In the genomic region with DNA sequence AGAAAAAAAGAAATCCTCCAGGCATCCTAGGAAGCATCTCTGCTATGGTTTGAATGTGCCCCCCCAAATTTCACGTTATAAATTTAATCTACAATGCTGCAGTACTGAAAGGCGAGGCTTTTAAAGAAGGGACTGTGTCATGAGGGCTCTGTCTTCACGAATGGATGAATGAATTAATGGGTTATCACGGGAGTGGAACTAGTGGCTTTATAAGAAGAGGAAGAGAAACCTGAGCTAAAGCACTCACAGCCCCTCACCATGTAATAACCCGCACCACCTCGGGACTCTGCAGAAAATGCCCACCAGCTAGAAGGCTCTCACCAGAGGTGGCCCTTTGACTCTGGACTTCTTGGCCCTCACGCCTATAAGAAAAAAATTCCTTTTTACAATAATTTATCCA, we compare ENCODE assay signal across 2 cellular contexts.
TF ChIP-seq lines count a peak whose summit lies in the region.

No MANE protein-coding gene starts in this region.

TF ChIP-seq in GM23338, 12 proteins besides CTCF, POLR2A, EP300 and RAD21 (continues in another document):
- no peak for TF ChIP-seq ZNF331 (CRISPR knock-in tag; IDR thresholded peaks at IDR 0.05; ENCODE audit: low read depth)
- TF ChIP-seq, protein P1, sequence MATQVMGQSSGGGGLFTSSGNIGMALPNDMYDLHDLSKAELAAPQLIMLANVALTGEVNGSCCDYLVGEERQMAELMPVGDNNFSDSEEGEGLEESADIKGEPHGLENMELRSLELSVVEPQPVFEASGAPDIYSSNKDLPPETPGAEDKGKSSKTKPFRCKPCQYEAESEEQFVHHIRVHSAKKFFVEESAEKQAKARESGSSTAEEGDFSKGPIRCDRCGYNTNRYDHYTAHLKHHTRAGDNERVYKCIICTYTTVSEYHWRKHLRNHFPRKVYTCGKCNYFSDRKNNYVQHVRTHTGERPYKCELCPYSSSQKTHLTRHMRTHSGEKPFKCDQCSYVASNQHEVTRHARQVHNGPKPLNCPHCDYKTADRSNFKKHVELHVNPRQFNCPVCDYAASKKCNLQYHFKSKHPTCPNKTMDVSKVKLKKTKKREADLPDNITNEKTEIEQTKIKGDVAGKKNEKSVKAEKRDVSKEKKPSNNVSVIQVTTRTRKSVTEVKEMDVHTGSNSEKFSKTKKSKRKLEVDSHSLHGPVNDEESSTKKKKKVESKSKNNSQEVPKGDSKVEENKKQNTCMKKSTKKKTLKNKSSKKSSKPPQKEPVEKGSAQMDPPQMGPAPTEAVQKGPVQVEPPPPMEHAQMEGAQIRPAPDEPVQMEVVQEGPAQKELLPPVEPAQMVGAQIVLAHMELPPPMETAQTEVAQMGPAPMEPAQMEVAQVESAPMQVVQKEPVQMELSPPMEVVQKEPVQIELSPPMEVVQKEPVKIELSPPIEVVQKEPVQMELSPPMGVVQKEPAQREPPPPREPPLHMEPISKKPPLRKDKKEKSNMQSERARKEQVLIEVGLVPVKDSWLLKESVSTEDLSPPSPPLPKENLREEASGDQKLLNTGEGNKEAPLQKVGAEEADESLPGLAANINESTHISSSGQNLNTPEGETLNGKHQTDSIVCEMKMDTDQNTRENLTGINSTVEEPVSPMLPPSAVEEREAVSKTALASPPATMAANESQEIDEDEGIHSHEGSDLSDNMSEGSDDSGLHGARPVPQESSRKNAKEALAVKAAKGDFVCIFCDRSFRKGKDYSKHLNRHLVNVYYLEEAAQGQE (IDR thresholded peaks at IDR 0.05; ENCODE audit: unreplicated experiment) = no peak
- TF ChIP-seq EZH2 (IDR thresholded peaks at IDR 0.05; ENCODE audit: low read depth, unreplicated experiment) = no peak
- no peak for TF ChIP-seq CREB1 (CRISPR knock-in tag; IDR thresholded peaks at IDR 0.05; ENCODE audit: low read depth)
- TF ChIP-seq JUNB (IDR thresholded peaks at IDR 0.05; ENCODE audit: unreplicated experiment) = no peak
- no peak for TF ChIP-seq NANOG (IDR thresholded peaks at IDR 0.05; ENCODE audit: borderline replicate concordance)
- TF ChIP-seq ZNF462 (CRISPR knock-in tag; IDR thresholded peaks at IDR 0.05) = no peak
- no peak for TF ChIP-seq STAT1 (IDR thresholded peaks at IDR 0.05; ENCODE audit: unreplicated experiment)
- TF ChIP-seq POLR2AphosphoS5 (IDR thresholded peaks at IDR 0.05; ENCODE audit: low read depth) = no peak
- TF ChIP-seq, protein P2, sequence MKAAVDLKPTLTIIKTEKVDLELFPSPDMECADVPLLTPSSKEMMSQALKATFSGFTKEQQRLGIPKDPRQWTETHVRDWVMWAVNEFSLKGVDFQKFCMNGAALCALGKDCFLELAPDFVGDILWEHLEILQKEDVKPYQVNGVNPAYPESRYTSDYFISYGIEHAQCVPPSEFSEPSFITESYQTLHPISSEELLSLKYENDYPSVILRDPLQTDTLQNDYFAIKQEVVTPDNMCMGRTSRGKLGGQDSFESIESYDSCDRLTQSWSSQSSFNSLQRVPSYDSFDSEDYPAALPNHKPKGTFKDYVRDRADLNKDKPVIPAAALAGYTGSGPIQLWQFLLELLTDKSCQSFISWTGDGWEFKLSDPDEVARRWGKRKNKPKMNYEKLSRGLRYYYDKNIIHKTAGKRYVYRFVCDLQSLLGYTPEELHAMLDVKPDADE (IDR thresholded peaks at IDR 0.05) = no peak

TF ChIP-seq in GM12878, 131 proteins besides CTCF, POLR2A, EP300 and RAD21 (continues in another document):
- TF ChIP-seq HDGF (IDR thresholded peaks at IDR 0.05) (no peak), TCF3 (IDR thresholded peaks at IDR 0.05; ENCODE audit: borderline replicate concordance, insufficient read depth, low read depth, low read length) (no peak), POLR2AphosphoS5 (IDR thresholded peaks at IDR 0.05; ENCODE audit: low read length) (no peak), BHLHE40 (IDR thresholded peaks at IDR 0.05; ENCODE audit: borderline replicate concordance in 1 of 2, low read depth in 2 of 2, low read length in 1 of 2) (peak; percentile 50 to 82; a peak in 3 of 4 replicates), PRDM15 (CRISPR knock-in tag; IDR thresholded peaks at IDR 0.05) (no peak), RBBP5 (conservative IDR thresholded peaks at IDR 0.05) (no peak), FOXK2 (IDR thresholded peaks at IDR 0.05) (no peak), E4F1 (IDR thresholded peaks at IDR 0.05; ENCODE audit: borderline replicate concordance, partially characterized antibody) (no peak), ZSCAN29 (IDR thresholded peaks at IDR 0.05) (no peak), SIX5 (IDR thresholded peaks at IDR 0.05; ENCODE audit: low read depth, low read length, severe bottlenecking) (peak; percentile 0), WRNIP1 (IDR thresholded peaks at IDR 0.05; ENCODE audit: borderline replicate concordance, low read depth, low read length) (no peak), NFXL1 (IDR thresholded peaks at IDR 0.05; ENCODE audit: borderline replicate concordance) (no peak), SREBF1 (IDR thresholded peaks at IDR 0.05; ENCODE audit: low read length) (no peak), SIN3A (IDR thresholded peaks at IDR 0.05; ENCODE audit: low read depth, low read length) (no peak), SPI1 (IDR thresholded peaks at IDR 0.05; ENCODE audit: borderline replicate concordance, insufficient read depth, low read depth, low read length) (peak; percentile 89), IRF4 (IDR thresholded peaks at IDR 0.05; ENCODE audit: low read depth, low read length) (no peak), SMAD5 (IDR thresholded peaks at IDR 0.05; ENCODE audit: low read depth) (no peak), IRF3 (IDR thresholded peaks at IDR 0.05) (no peak), MTA2 (IDR thresholded peaks at IDR 0.05; ENCODE audit: low read depth) (peak; percentile 63; the same call in 1 of the 2 replicates), ATF3 (IDR thresholded peaks at IDR 0.05; ENCODE audit: borderline replicate concordance, extremely low read depth, low read depth, low read length) (no peak), NR2C2 (IDR thresholded peaks at IDR 0.05; ENCODE audit: borderline replicate concordance, control insufficient read depth, insufficient read length, low read depth) (no peak), MXI1 (IDR thresholded peaks at IDR 0.05; ENCODE audit: low read depth, low read length) (no peak), ZNF24 (IDR thresholded peaks at IDR 0.05) (peak; percentile 87), CBX5 (IDR thresholded peaks at IDR 0.05; ENCODE audit: low read depth) (no peak), DPF2 (IDR thresholded peaks at IDR 0.05) (peak; percentile 20; the same call in 1 of the 2 replicates), SUPT20H (IDR thresholded peaks at IDR 0.05; ENCODE audit: borderline replicate concordance, control insufficient read depth, low read depth, low read length) (no peak), BMI1 (IDR thresholded peaks at IDR 0.05; ENCODE audit: borderline replicate concordance) (no peak)
- TF ChIP-seq, protein P3, sequence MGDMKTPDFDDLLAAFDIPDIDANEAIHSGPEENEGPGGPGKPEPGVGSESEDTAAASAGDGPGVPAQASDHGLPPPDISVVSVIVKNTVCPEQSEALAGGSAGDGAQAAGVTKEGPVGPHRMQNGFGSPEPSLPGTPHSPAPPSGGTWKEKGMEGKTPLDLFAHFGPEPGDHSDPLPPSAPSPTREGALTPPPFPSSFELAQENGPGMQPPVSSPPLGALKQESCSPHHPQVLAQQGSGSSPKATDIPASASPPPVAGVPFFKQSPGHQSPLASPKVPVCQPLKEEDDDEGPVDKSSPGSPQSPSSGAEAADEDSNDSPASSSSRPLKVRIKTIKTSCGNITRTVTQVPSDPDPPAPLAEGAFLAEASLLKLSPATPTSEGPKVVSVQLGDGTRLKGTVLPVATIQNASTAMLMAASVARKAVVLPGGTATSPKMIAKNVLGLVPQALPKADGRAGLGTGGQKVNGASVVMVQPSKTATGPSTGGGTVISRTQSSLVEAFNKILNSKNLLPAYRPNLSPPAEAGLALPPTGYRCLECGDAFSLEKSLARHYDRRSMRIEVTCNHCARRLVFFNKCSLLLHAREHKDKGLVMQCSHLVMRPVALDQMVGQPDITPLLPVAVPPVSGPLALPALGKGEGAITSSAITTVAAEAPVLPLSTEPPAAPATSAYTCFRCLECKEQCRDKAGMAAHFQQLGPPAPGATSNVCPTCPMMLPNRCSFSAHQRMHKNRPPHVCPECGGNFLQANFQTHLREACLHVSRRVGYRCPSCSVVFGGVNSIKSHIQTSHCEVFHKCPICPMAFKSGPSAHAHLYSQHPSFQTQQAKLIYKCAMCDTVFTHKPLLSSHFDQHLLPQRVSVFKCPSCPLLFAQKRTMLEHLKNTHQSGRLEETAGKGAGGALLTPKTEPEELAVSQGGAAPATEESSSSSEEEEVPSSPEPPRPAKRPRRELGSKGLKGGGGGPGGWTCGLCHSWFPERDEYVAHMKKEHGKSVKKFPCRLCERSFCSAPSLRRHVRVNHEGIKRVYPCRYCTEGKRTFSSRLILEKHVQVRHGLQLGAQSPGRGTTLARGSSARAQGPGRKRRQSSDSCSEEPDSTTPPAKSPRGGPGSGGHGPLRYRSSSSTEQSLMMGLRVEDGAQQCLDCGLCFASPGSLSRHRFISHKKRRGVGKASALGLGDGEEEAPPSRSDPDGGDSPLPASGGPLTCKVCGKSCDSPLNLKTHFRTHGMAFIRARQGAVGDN (IDR thresholded peaks at IDR 0.05) = no peak
- TF ChIP-seq, protein P1 (IDR thresholded peaks at IDR 0.05; ENCODE audit: low read depth, low read length) = no peak
